17 cellular contexts compared by ENCODE assay signal in the genomic region with DNA sequence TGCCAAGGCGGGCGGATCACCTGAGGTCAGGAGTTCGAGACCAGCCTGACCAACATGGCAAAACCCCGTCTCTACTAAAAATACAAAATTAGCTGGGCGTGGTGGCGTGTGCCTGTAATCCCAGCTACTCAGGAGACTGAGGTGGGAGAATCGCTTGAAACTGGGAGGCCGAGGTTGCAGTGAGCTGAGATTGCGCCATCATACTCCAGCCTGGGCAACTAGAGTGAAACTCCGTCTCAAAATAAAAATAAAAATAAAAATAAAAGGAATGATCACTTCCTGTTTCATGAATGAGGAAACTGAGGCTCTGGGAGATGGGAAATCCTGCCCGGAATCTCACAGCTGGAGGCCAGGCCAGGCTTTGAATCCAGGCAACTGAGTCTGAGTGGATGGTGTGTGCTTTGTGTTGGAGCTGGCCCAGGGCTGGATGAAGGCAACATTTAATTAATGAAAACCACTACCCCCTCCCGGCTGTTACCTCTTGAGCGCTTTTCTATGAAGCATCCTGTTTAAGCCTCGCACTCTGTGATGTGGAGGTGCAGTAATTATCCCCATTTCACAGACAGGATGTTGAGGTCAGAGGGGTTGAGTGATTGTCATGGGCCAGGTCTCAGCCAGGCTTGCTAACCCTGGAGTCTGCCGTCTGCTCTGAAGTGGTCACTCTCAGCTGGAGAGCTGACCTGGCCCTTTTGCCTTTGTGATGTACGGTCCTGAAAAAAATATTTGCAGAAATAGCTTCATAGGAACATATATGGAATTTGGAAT. TPM values are rescaled to one million over a fixed set of nuclear protein-coding genes. Genes with fewer than 3 reads are reported as not detected.
DNase-seq lines count a peak whose midpoint lies in the region; ATAC-seq and TF ChIP-seq lines count a peak whose summit lies in the region.
"Had no signal": no experiment of that assay in that cellular context is flagged by ENCODE, and none has a peak within 500 bp of the region (broad histone marks: within the 10 kb centered on the region; RNA-seq: fewer than 3 reads in every experiment).

No MANE protein-coding gene starts in this region.

- no peak overlapping the region for H3K4me3 Mint-ChIP-seq in natural killer cell
- H3K4me3 Mint-ChIP-seq: endodermal cell, WTC11 had no signal

- no peaks in the 10 kb centered on the region for H3K36me3 Mint-ChIP-seq in natural killer cell
- H3K36me3 Mint-ChIP-seq: WTC11 had no signal

- H3K27ac ChIP-seq in brain microvascular endothelial cell: no peak overlapping the region

- no peaks in the 10 kb centered on the region for H3K9me3 Mint-ChIP-seq in natural killer cell
- H3K9me3 Mint-ChIP-seq: endodermal cell, WTC11 had no signal

- H3K4me1 Mint-ChIP-seq in natural killer cell: peaks cover 37 to 47% of the 10 kb centered on the region in 2 donors

- in situ Hi-C loops in brain microvascular endothelial cell (cut with HindIII; ENCODE audit: low pct_ligation_motif_present, low sequenced_read_pairs): no loop called here

- ATAC-seq in natural killer cell (peak; percentile 64 to 73 (median 69)), HG03571 (IDR thresholded peaks at IDR 0.05; ENCODE audit: unreplicated experiment) (no peak)
- ATAC-seq: heart right ventricle, WTC11 had no signal

- H3K4me3 ChIP-seq in brain microvascular endothelial cell (ENCODE audit: low read depth, low read length): no peak overlapping the region
- H3K4me3 ChIP-seq: heart right ventricle, suprapubic skin had no signal

- H3K27me3 ChIP-seq in brain microvascular endothelial cell (replicated peaks): no peaks in the 10 kb centered on the region
- H3K27me3 ChIP-seq: heart right ventricle, suprapubic skin had no signal

- TF ChIP-seq CTCF in GM20000 (IDR thresholded peaks at IDR 0.05; ENCODE audit: extremely low read depth, missing control alignments): no peak
- no peak for TF ChIP-seq CTCF in natural killer cell (IDR thresholded peaks at IDR 0.05)
- TF ChIP-seq CTCF in brain microvascular endothelial cell (IDR thresholded peaks at IDR 0.05; ENCODE audit: low read depth, low read length, missing control alignments): no peak

- peak overlapping the region in 1 of 2 donors; percentile 66 for H3K27ac Mint-ChIP-seq in natural killer cell
- H3K27ac Mint-ChIP-seq: endodermal cell had no signal

- H3K27me3 Mint-ChIP-seq in natural killer cell (ENCODE audit: low read depth in 2 of 2): peaks cover 9 to 12% of the 10 kb centered on the region in 2 donors

- H3K36me3 ChIP-seq in brain microvascular endothelial cell (replicated peaks): no peaks in the 10 kb centered on the region
- H3K36me3 ChIP-seq: heart right ventricle, suprapubic skin had no signal

- intact Hi-C loops in natural killer cell (cut with micrococcal nuclease): no loop called here

- DNase-seq in NCI-H2029 treated with DMSO at 0.1 percent for 48 hours (lab: John Stamatoyannopoulos, UW) (peak; percentile 11), NCI-H2029 (lab: John Stamatoyannopoulos, UW) (no peak), GM20000 (ENCODE audit: low spot score) (peak; percentile 51), activated T-helper 1 cell treated with Interleukin-2 at 50 U/mL for 16 hours (ENCODE audit: low read depth) (peak; percentile 10), natural killer cell (no peak), Ammon's horn (ENCODE audit: low spot score) (no peak), brain microvascular endothelial cell (no peak)
- DNase-seq: DMS79; endodermal cell; heart right ventricle; MM.1S; NCI-H446 treated with DMSO at 0.1 percent for 48 hours; SIG-M5; stimulated activated CD4-positive, alpha-beta T cell treated with anti-CD3 and anti-CD28 coated beads, Interleukin-4, amount 100 ng/mL, for 4 hours had no signal

RNA-seq across cellular contexts. Expression of a gene that starts 27.8 kb away (rescaled TPM):
- 1 to 10 TPM in 1 of 3 donors, under 1 TPM in 2; 0.36 to 1.3 (median 0.89) TPM for total RNA-seq in natural killer cell

Comparison
In these comparisons a context has a peak if more than half of its experiments do, and no peak if none do; other contexts are left out.
1. DNase-seq: peak in NCI-H2029 treated with DMSO at 0.1 percent for 48 hours (single experiment), GM20000 (single experiment) and activated T-helper 1 cell treated with Interleukin-2 at 50 U/mL for 16 hours (single experiment); none in NCI-H2029 (single experiment), natural killer cell (single experiment), Ammon's horn (single experiment) and brain microvascular endothelial cell (single experiment).